ENCODE assay signal across 8 cellular contexts in the genomic region with DNA sequence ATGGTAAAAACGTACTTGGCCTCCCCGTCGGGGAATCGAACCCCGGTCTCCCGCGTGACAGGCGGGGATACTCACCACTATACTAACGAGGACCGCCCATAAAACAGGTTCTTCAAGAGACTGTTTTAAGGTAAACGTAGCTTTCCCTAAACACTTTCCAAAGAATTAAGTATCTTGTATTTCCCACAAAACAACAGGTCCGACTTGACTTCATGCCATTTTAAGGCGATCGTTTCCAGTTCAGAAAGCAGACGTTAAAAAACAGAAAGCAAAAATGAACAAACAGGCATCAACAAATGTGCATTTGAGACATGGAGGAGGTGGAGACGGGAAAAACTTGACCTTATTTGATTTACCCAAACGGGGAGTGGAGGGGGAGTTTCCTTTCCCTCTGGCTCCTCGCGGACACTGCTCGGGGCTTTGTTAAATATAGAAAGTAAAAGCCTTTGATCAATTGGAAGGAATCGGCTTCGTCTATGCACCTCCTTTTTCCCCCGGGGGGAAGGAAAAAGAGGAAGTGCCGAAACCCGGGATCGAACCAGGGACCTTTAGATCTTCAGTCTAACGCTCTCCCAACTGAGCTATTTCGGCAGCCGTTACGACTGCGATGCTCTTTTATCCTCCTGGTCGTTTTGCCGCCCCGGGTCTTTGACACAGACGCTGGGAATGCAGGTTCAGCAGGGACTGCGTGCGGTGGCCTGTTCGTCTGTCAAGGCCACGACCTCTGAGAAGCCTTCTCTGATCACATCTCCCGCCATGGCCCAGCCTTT. TPM values are rescaled to one million over a fixed set of nuclear protein-coding genes. Genes with fewer than 3 reads are reported as not detected.
DNase-seq lines count a peak whose midpoint lies in the region; ATAC-seq and TF ChIP-seq lines count a peak whose summit lies in the region.

No MANE protein-coding gene starts in this region.

- in situ Hi-C loops in GM13977 (cut with MboI; ENCODE audit: low pct_unique_long_range_greater_than_20kb, low sequenced_read_pairs, unreplicated experiment): no loop called here

- H3K9me3 Mint-ChIP-seq in brain (peaks cover 0 to 15% (median 0%) of the 10 kb centered on the region in 5 experiments), immature natural killer cell (peaks cover 0 to 5% (median 1%) of the 10 kb centered on the region in 6 donors)

- peaks cover 7% of the 10 kb centered on the region for H3K27me3 Mint-ChIP-seq in brain
- peaks cover 13 to 44% (median 35%) of the 10 kb centered on the region in 3 donors for H3K27me3 Mint-ChIP-seq in immature natural killer cell (ENCODE audit: low read depth in 3 of 3)

- H3K4me3 Mint-ChIP-seq in brain (peak overlapping the region; percentile 91 to 99 (median 97)), immature natural killer cell (peak overlapping the region; percentile 93 to 98 (median 98))

- peak; percentile 84 for ATAC-seq in HG02970 (IDR thresholded peaks at IDR 0.05; ENCODE audit: low FRiP score, unreplicated experiment)
- peak; percentile 86 for ATAC-seq in SK-N-SH treated with all-trans-retinoic acid at 6 μM for 48 hours

- H3K4me1 Mint-ChIP-seq in brain (peaks cover 33% of the 10 kb centered on the region), immature natural killer cell (peaks cover 25 to 32% of the 10 kb centered on the region in 2 donors)

- DNase-seq in GM13977 (ENCODE audit: low spot score) (peak; percentile 80), immature natural killer cell (peak; percentile 90 to 92 (median 90))
- peak; percentile 95 for DNase-seq in stimulated activated CD4-positive, alpha-beta T cell treated with anti-CD3 and anti-CD28 coated beads, Interleukin-12 subunit alpha, Interleukin-12 subunit beta, amount 100 ng/mL, for 4 hours
- no peak for DNase-seq in stimulated activated naive CD4-positive, alpha-beta T cell (lab: John Stamatoyannopoulos, UW)
- DNase-seq in effector CD8-positive, alpha-beta T cell (lab: John Stamatoyannopoulos, UW): no peak

- H3K27ac Mint-ChIP-seq in brain: peak overlapping the region; percentile 96 to 100 (median 97)
- peak overlapping the region; percentile 93 to 99 (median 94) for H3K27ac Mint-ChIP-seq in immature natural killer cell

- TF ChIP-seq CTCF in GM13977 (IDR thresholded peaks at IDR 0.05; ENCODE audit: extremely low read depth, insufficient read depth, missing control alignments) (no peak), brain (conservative IDR thresholded peaks at IDR 0.05) (no peak)

- H3K36me3 Mint-ChIP-seq in brain: peaks cover 3% of the 10 kb centered on the region
- H3K36me3 Mint-ChIP-seq in immature natural killer cell: peaks cover 0 to 3% (median 0%) of the 10 kb centered on the region in 3 donors

TF ChIP-seq in SK-N-SH treated with all-trans-retinoic acid at 6 μM for 48 hours, 23 proteins besides CTCF, POLR2A, EP300 and RAD21:
- no peak for TF ChIP-seq ARNTL (CRISPR knock-in tag; IDR thresholded peaks at IDR 0.05; ENCODE audit: borderline replicate concordance, low read depth)
- TF ChIP-seq, protein P1, sequence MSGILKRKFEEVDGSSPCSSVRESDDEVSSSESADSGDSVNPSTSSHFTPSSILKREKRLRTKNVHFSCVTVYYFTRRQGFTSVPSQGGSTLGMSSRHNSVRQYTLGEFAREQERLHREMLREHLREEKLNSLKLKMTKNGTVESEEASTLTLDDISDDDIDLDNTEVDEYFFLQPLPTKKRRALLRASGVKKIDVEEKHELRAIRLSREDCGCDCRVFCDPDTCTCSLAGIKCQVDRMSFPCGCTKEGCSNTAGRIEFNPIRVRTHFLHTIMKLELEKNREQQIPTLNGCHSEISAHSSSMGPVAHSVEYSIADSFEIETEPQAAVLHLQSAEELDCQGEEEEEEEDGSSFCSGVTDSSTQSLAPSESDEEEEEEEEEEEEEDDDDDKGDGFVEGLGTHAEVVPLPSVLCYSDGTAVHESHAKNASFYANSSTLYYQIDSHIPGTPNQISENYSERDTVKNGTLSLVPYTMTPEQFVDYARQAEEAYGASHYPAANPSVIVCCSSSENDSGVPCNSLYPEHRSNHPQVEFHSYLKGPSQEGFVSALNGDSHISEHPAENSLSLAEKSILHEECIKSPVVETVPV (CRISPR knock-in tag; IDR thresholded peaks at IDR 0.05): no peak

RNA-seq across cellular contexts. Expression of gene UBC, which starts 13.1 kb away (rescaled TPM):
- polyA plus RNA-seq in brain (ENCODE audit: insufficient read depth, low read depth, low replicate concordance) (912 TPM), immature natural killer cell (1,000 to 10,000 TPM in 2 of 3 donors, 100 to 1,000 TPM in 1; 977 to 1,715 (median 1,389) TPM)

Comparison
In these comparisons a context has a peak if more than half of its experiments do, and no peak if none do; other contexts are left out.
1. DNase-seq: peak in GM13977 (single experiment), immature natural killer cell (3 of 3) and stimulated activated CD4-positive, alpha-beta T cell treated with anti-CD3 and anti-CD28 coated beads, Interleukin-12 subunit alpha, Interleukin-12 subunit beta, amount 100 ng/mL, for 4 hours (single experiment); none in stimulated activated naive CD4-positive, alpha-beta T cell (0 of 6) and effector CD8-positive, alpha-beta T cell (single experiment).